8 cellular contexts compared by ENCODE assay signal in genomic region chr4:147948336-147948735, GRCh38.
"Had no signal": no experiment of that assay in that cellular context is flagged by ENCODE, and none has a peak within 500 bp of the region (broad histone marks: within the 10 kb centered on the region; RNA-seq: fewer than 3 reads in every experiment).

No MANE protein-coding gene starts in this region.

- H3K4me3 ChIP-seq: GM12878 had no signal

- DNase-seq: GDM1, GF-D8 had no signal

- ATAC-seq: GM12878 had no signal

- FAIRE-seq: G401.6, GM12878, GM12891, GM12892, GM18507, GM19239 had no signal
